In the genomic region with DNA sequence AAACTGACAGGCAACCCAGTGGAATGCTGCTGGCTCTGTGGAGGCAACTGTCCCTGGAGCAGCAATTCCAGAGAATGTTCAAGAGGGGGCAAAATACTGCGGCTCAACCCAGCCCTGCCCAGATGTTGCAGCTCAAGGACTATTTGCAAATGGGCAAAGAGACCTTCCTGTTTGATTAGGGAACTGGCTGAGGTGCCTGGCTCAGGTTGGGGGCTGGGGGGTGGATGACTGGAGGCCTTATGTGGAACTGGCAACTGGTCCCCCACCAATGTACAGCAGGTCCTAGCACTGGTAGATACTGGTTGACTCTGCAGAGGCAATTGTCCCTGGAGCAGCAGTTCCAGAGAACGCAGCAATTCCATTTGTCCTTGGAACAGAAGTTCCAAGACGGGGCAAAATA, we compare ENCODE assay signal across 18 cellular contexts.
A peak's percentile ranks its signal among the peaks of the same experiment; 100 is the strongest.
DNase-seq lines count a peak whose midpoint lies in the region; ATAC-seq, FAIRE-seq and TF ChIP-seq lines count a peak whose summit lies in the region.
"Had no signal": no experiment of that assay in that cellular context is flagged by ENCODE, and none has a peak within 500 bp of the region (broad histone marks: within the 10 kb centered on the region; RNA-seq: fewer than 3 reads in every experiment).

No MANE protein-coding gene starts in this region.

- H3K79me2 ChIP-seq in HepG2 (ENCODE audit: insufficient read depth, low read length): no peaks in the 10 kb centered on the region

- TF ChIP-seq CTCF in HepG2 (CRISPR knock-in tag; IDR thresholded peaks at IDR 0.05) (no peak), right lobe of liver (IDR thresholded peaks at IDR 0.05) (no peak), heart right ventricle (IDR thresholded peaks at IDR 0.05) (no peak), upper lobe of right lung (IDR thresholded peaks at IDR 0.05) (no peak), GM20000 (IDR thresholded peaks at IDR 0.05; ENCODE audit: extremely low read depth, missing control alignments) (no peak)

- TF ChIP-seq POLR2A in HepG2 (IDR thresholded peaks at IDR 0.05; ENCODE audit: insufficient read depth in 1 of 2, low read depth in 2 of 2, low read length in 2 of 2): no peak
- no peak for TF ChIP-seq POLR2A in right lobe of liver (IDR thresholded peaks at IDR 0.05)

- H3K36me3 ChIP-seq in HepG2 (replicated peaks in 1 of 2; ENCODE audit: control insufficient read depth in 1 of 2, insufficient read depth in 2 of 2, low read length in 2 of 2) (no peaks in the 10 kb centered on the region), right lobe of liver (no peaks in the 10 kb centered on the region), heart right ventricle (no peaks in the 10 kb centered on the region), upper lobe of right lung (no peaks in the 10 kb centered on the region)
- H3K36me3 ChIP-seq: BE2C had no signal

- H3K4me1 ChIP-seq in HepG2 (ENCODE audit: insufficient read depth, low read length) (no peaks in the 10 kb centered on the region), right lobe of liver (no peaks in the 10 kb centered on the region), heart right ventricle (peaks cover 0 to 18% (median 3%) of the 10 kb centered on the region in 9 donors), upper lobe of right lung (peaks cover 3% of the 10 kb centered on the region)

- ATAC-seq in HepG2: peak; percentile 28; the same call in 1 of the 3 replicates
- ATAC-seq in right lobe of liver: no peak
- peak in 5 of 8 donors; percentile 11 to 20 (median 18) for ATAC-seq in heart right ventricle
- ATAC-seq in upper lobe of right lung: peak; percentile 4
- no peak for ATAC-seq in HG02885 (IDR thresholded peaks at IDR 0.05; ENCODE audit: poor library complexity, unreplicated experiment)

- no peak for TF ChIP-seq EP300 in HepG2 (IDR thresholded peaks at IDR 0.05; ENCODE audit: low read depth in 2 of 2, low read length in 2 of 2)
- TF ChIP-seq EP300 in HepG2 (CRISPR knock-in tag; IDR thresholded peaks at IDR 0.05; ENCODE audit: borderline replicate concordance): no peak

- H3K4me2 ChIP-seq in HepG2 (ENCODE audit: low read depth, low read length): no peak overlapping the region

- CTCF ChIA-PET in HepG2 (lab: Yijun Ruan, JAX; ENCODE audit: low intra/inter-chr PET ratio, low total read pairs): no interaction called here

- WGBS in HepG2 (ENCODE audit: low lambda C conversion rate): 0% methylated on average over 1 of the region's 3 CpGs
- WGBS in right lobe of liver (ENCODE audit: insufficient coverage, low coverage, low lambda C conversion rate, missing lambda C conversion rate): no CpG with 5 or more reads among the region's 3 CpGs
- 73 to 77% methylated on average over 3 of the region's 3 CpGs for WGBS in heart right ventricle, 2 donors

- BruUV-seq in HepG2 (replicated peaks; lab: Mats Ljungman, UMichigan): no TSS peak

- H3K9me3 ChIP-seq in HepG2 (ENCODE audit: low read length) (no peaks in the 10 kb centered on the region), right lobe of liver (no peaks in the 10 kb centered on the region), heart right ventricle (no peaks in the 10 kb centered on the region), upper lobe of right lung (no peaks in the 10 kb centered on the region)
- H3K9me3 ChIP-seq: BE2C, Caco-2 had no signal

- FAIRE-seq in HepG2 (lab: Jason Lieb, UNC): no peak
- FAIRE-seq: D721Med had no signal

- POLR2A ChIA-PET in HepG2 (lab: Yijun Ruan, JAX): no interaction called here

- no peak overlapping the region for H3K9ac ChIP-seq in HepG2 (ENCODE audit: insufficient read depth, low read depth, low read length)
- H3K9ac ChIP-seq: GM23248 had no signal

- DNase-seq in HepG2 (ENCODE audit: low spot score): no peak
- DNase-seq in right lobe of liver: no peak
- no peak for DNase-seq in heart right ventricle
- DNase-seq in iPS-NIHi7 (ENCODE audit: extremely low spot score): peak; percentile 13
- DNase-seq in upper lobe of right lung: no peak
- DNase-seq in GM20000 (ENCODE audit: low spot score): no peak
- DNase-seq in SW 1271 (lab: John Stamatoyannopoulos, UW): no peak
- DNase-seq: ACHN; BE2C; C1 segment of cervical spinal cord; Caco-2; CD4-positive, alpha-beta T cell; GF-D8; H9; KG1 had no signal

- intact Hi-C loops in HepG2 (cut with micrococcal nuclease; ENCODE audit: unreplicated experiment): no loop called here
- intact Hi-C loops in right lobe of liver (cut with DNase I): loop anchor here in 1 of 2 donors (10.0 kb wide), 1 partner anchor 503 kb away; no protein-coding TSS in a partner anchor
- intact Hi-C loops in heart right ventricle (cut with DNase I): loop anchor here in 2 of 10 donors (2.0 to 10.0 kb wide), 2 partner anchors 39 to 63 kb away; no protein-coding TSS in a partner anchor
- intact Hi-C loops in upper lobe of right lung (cut with DNase I): no loop called here

- in situ Hi-C loops in HepG2 (cut with HindIII; ENCODE audit: extremely low pct_ligation_motif_present, low pct_unique_long_range_greater_than_20kb): no loop called here

- H3K4me3 ChIP-seq in HepG2 (replicated peaks in 1 of 3; ENCODE audit: insufficient read depth in 1 of 3, low read depth in 2 of 3, low read length in 3 of 3) (no peak overlapping the region), right lobe of liver (no peak overlapping the region), heart right ventricle (no peak overlapping the region), upper lobe of right lung (no peak overlapping the region)
- H3K4me3 ChIP-seq: GM23248 had no signal

- no peaks in the 10 kb centered on the region for H4K20me1 ChIP-seq in HepG2 (ENCODE audit: insufficient read depth, low read length)

- no peak for TF ChIP-seq RAD21 in HepG2 (CRISPR knock-in tag; IDR thresholded peaks at IDR 0.05)

- H3K27ac ChIP-seq in HepG2 (ENCODE audit: extremely low read length, insufficient read depth, low read length) (no peak overlapping the region), right lobe of liver (no peak overlapping the region), heart right ventricle (peak overlapping the region in 1 of 10 donors; percentile 47), upper lobe of right lung (no peak overlapping the region)
- H3K27ac ChIP-seq: GM23248 had no signal

- no peaks in the 10 kb centered on the region for H3K27me3 ChIP-seq in HepG2 (ENCODE audit: control insufficient read depth in 1 of 2, insufficient read depth in 2 of 2, low read length in 2 of 2)
- no peaks in the 10 kb centered on the region for H3K27me3 ChIP-seq in right lobe of liver
- no peaks in the 10 kb centered on the region for H3K27me3 ChIP-seq in heart right ventricle
- no peaks in the 10 kb centered on the region for H3K27me3 ChIP-seq in upper lobe of right lung
- H3K27me3 ChIP-seq: BE2C had no signal

- no peak overlapping the region for H2AFZ ChIP-seq in HepG2 (ENCODE audit: low read length)
- H2AFZ ChIP-seq: GM23248 had no signal

TF ChIP-seq in HepG2, 621 proteins besides CTCF, POLR2A, EP300 and RAD21:
- TF ChIP-seq GATA4 (IDR thresholded peaks at IDR 0.05; ENCODE audit: borderline replicate concordance, low read depth): no peak

Comparison
In these comparisons a context has a peak if more than half of its experiments do, and no peak if none do; other contexts are left out.
1. ATAC-seq: peak in HepG2 (single experiment), heart right ventricle (5 of 8) and upper lobe of right lung (single experiment); none in right lobe of liver (0 of 4) and HG02885 (single experiment).